Comparison of ENCODE assay signal across 1 cellular context in genomic region chr1:149914545-149914944, GRCh38.
TF ChIP-seq lines count a peak whose summit lies in the region.

No MANE protein-coding gene starts in this region.

TF ChIP-seq in K562, 482 proteins besides CTCF, POLR2A, EP300 and RAD21:
- TF ChIP-seq SPI1 (IDR thresholded peaks at IDR 0.05; ENCODE audit: borderline replicate concordance, low read depth, low read length) (peak; percentile 76), ELF1 (tag; IDR thresholded peaks at IDR 0.05) (0 out of 2 replicates have a peak, but pooled peaks have one; percentile 13), ZNF282 (CRISPR knock-in tag; IDR thresholded peaks at IDR 0.05) (no peak)
